1 cellular context compared by ENCODE assay signal in genomic region chr5:27191786-27192505, GRCh38.
TF ChIP-seq lines count a peak whose summit lies in the region.

No MANE protein-coding gene starts in this region.

TF ChIP-seq in H1, 55 proteins besides CTCF, POLR2A, EP300 and RAD21:
- TF ChIP-seq MAFK (IDR thresholded peaks at IDR 0.05; ENCODE audit: low read depth, low read length) (no peak), CEBPB (IDR thresholded peaks at IDR 0.05; ENCODE audit: low read depth, low read length) (peak; percentile 69; the same call in 1 of the 2 replicates)
